Comparison of ENCODE assay signal across 17 cellular contexts in genomic region chr7:115728518-115728917, GRCh38.
A peak's percentile ranks its signal among the peaks of the same experiment; 100 is the strongest.
DNase-seq lines count a peak whose midpoint lies in the region; TF ChIP-seq lines count a peak whose summit lies in the region.
"Had no signal": no experiment of that assay in that cellular context is flagged by ENCODE, and none has a peak within 500 bp of the region (broad histone marks: within the 10 kb centered on the region; RNA-seq: fewer than 3 reads in every experiment).

No MANE protein-coding gene starts in this region.

- no peak overlapping the region for H3K27ac ChIP-seq in WERI-Rb-1
- H3K27ac ChIP-seq: PC-9, SJCRH30 had no signal

- POLR2A ChIA-PET in GM10248 (lab: Yijun Ruan, JAX): no interaction called here

- DNase-seq in COLO668 (lab: John Stamatoyannopoulos, UW; ENCODE audit: unreplicated experiment) (peak; percentile 15), NCI-H1092 (lab: John Stamatoyannopoulos, UW) (peak; percentile 62), NCI-H345 (lab: John Stamatoyannopoulos, UW) (peak; percentile 77), WERI-Rb-1 (peak; percentile 57), NCI-H526 treated with DMSO at 0.1 percent for 48 hours (lab: John Stamatoyannopoulos, UW) (no peak), GM10248 (ENCODE audit: extremely low spot score) (no peak)
- DNase-seq in activated CD4-positive, CD25-positive, alpha-beta regulatory T cell (lab: John Stamatoyannopoulos, UW): no peak
- DNase-seq: Calu3, GF-D8, HFFc6, KBM-7, MV-4-11, NCI-H146, NCI-H2171 treated with DMSO at 0.1 percent for 48 hours, NCI-H524 treated with DMSO at 0.1 percent for 48 hours, PC-9 had no signal

- TF ChIP-seq CTCF in WERI-Rb-1 (IDR thresholded peaks at IDR 0.05; ENCODE audit: low read depth, low read length) (no peak), GM10248 (IDR thresholded peaks at IDR 0.05; ENCODE audit: control extremely low read depth, extremely low read depth, low read depth, missing control alignments) (no peak)

- no peak overlapping the region for H3K4me3 ChIP-seq in WERI-Rb-1 (ENCODE audit: low read depth, low read length)
- H3K4me3 ChIP-seq: PC-9, SJCRH30 had no signal

- no peaks in the 10 kb centered on the region for H3K36me3 ChIP-seq in WERI-Rb-1
- H3K36me3 ChIP-seq: SJCRH30 had no signal

- CTCF ChIA-PET in GM10248 (lab: Yijun Ruan, JAX): interaction anchor here (1.2 to 1.7 kb wide), 2 partner anchors 15 to 22 kb away, joined by 4 read pairs; no protein-coding TSS in a partner anchor

- no peaks in the 10 kb centered on the region for H3K27me3 ChIP-seq in WERI-Rb-1 (ENCODE audit: insufficient read depth, low read depth, severe bottlenecking)
- H3K27me3 ChIP-seq: SJCRH30 had no signal

- H3K9me3 ChIP-seq in WERI-Rb-1 (ENCODE audit: severe bottlenecking): no peaks in the 10 kb centered on the region
- H3K9me3 ChIP-seq: SJCRH30 had no signal

Comparison
In these comparisons a context has a peak if more than half of its experiments do, and no peak if none do; other contexts are left out.
1. DNase-seq: peak in COLO668 (single experiment), NCI-H1092 (single experiment), NCI-H345 (single experiment) and WERI-Rb-1 (single experiment); none in NCI-H526 treated with DMSO at 0.1 percent for 48 hours (single experiment), GM10248 (single experiment) and activated CD4-positive, CD25-positive, alpha-beta regulatory T cell (0 of 4).